18 cellular contexts compared by ENCODE assay signal in the genomic region with DNA sequence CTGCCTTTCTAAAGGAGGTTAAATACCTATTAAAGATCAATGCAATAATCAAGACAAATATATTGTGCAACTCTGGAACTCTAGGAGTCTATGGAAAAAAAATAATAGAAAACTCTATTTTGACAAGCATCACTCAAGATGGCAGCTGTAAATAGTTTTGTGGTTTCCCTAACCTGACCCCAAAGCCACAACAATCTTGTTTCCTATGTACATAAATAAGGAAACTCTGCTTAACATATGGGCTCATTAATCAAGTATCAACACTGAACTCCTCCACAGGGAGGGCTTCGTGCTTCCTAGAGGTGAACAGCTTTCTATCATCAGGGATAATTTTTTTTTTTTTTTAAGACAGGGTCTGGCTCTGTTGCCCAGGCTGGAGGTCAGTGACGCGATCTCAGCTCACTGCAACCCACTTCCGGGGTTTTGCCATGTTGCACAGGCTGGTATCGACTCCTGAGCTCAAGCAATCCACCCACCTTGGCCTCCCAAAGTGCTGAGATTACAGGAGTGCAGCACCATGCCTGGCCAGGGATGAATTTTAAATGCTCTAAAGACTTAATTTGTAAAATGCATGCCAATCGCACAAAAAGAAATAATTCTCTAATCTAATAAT. TPM values are rescaled to one million over a fixed set of nuclear protein-coding genes. Genes with fewer than 3 reads are reported as not detected.
DNase-seq lines count a peak whose midpoint lies in the region; ATAC-seq and TF ChIP-seq lines count a peak whose summit lies in the region.
"Had no signal": no experiment of that assay in that cellular context is flagged by ENCODE, and none has a peak within 500 bp of the region (broad histone marks: within the 10 kb centered on the region; RNA-seq: fewer than 3 reads in every experiment).

No MANE protein-coding gene starts in this region.

- H3K4me3 ChIP-seq in HEK293 (ENCODE audit: low read depth, low read length): no peak overlapping the region
- H3K4me3 ChIP-seq: vagina had no signal

- peak overlapping the region; percentile 49 for H3K27ac Mint-ChIP-seq in activated CD4-positive, alpha-beta memory T cell treated with anti-CD3 and anti-CD28 coated beads, Interleukin-2, amount 10 ng/mL, durations not matched to agents 7 days and 5 days
- no peak overlapping the region for H3K27ac Mint-ChIP-seq in activated CD4-positive, alpha-beta memory T cell treated with anti-CD3 and anti-CD28 coated beads for 36 hours
- peak overlapping the region; percentile 22 for H3K27ac Mint-ChIP-seq in activated CD8-positive, alpha-beta T cell treated with anti-CD3 and anti-CD28 coated beads, Interleukin-2, amount 10 ng/mL, durations not matched to agents 7 days and 5 days
- peak overlapping the region; percentile 44 to 45 for H3K27ac Mint-ChIP-seq in natural killer cell
- H3K27ac Mint-ChIP-seq: activated T-helper 2 cell treated with anti-CD3 and anti-CD28 coated beads, Interferon-gamma antibody, Interleukin-2, Interleukin-4, amounts not matched to agents 10 μg/mL and 5 μg/mL and 100 μg/mL, durations not matched to agents 14 hours and 24 hours and 36 hours; nephron progenitor cell had no signal

- H3K4me1 Mint-ChIP-seq in activated CD4-positive, alpha-beta memory T cell treated with anti-CD3 and anti-CD28 coated beads, Interleukin-2, amount 10 ng/mL, durations not matched to agents 7 days and 5 days: peaks cover 31% of the 10 kb centered on the region
- peaks cover 36% of the 10 kb centered on the region for H3K4me1 Mint-ChIP-seq in activated CD4-positive, alpha-beta memory T cell treated with anti-CD3 and anti-CD28 coated beads for 36 hours (ENCODE audit: low read depth)
- H3K4me1 Mint-ChIP-seq in activated CD8-positive, alpha-beta T cell treated with anti-CD3 and anti-CD28 coated beads, Interleukin-2, amount 10 ng/mL, durations not matched to agents 7 days and 5 days (ENCODE audit: low read depth): peaks cover 30% of the 10 kb centered on the region
- H3K4me1 Mint-ChIP-seq in natural killer cell: peaks cover 22 to 36% of the 10 kb centered on the region in 2 donors

- no peaks in the 10 kb centered on the region for H3K27me3 Mint-ChIP-seq in activated CD4-positive, alpha-beta memory T cell treated with anti-CD3 and anti-CD28 coated beads, Interleukin-2, amount 10 ng/mL, durations not matched to agents 7 days and 5 days
- H3K27me3 Mint-ChIP-seq in activated CD4-positive, alpha-beta memory T cell treated with anti-CD3 and anti-CD28 coated beads for 36 hours: no peaks in the 10 kb centered on the region
- H3K27me3 Mint-ChIP-seq in activated CD8-positive, alpha-beta T cell treated with anti-CD3 and anti-CD28 coated beads, Interleukin-2, amount 10 ng/mL, durations not matched to agents 7 days and 5 days (ENCODE audit: low read depth): no peaks in the 10 kb centered on the region
- no peaks in the 10 kb centered on the region for H3K27me3 Mint-ChIP-seq in natural killer cell (ENCODE audit: low read depth in 2 of 2)

- H3K36me3 Mint-ChIP-seq in activated CD4-positive, alpha-beta memory T cell treated with anti-CD3 and anti-CD28 coated beads, Interleukin-2, amount 10 ng/mL, durations not matched to agents 7 days and 5 days (ENCODE audit: low read depth): peaks cover 57% of the 10 kb centered on the region
- H3K36me3 Mint-ChIP-seq in activated CD4-positive, alpha-beta memory T cell treated with anti-CD3 and anti-CD28 coated beads for 36 hours: peaks cover 45% of the 10 kb centered on the region
- H3K36me3 Mint-ChIP-seq in activated CD8-positive, alpha-beta T cell treated with anti-CD3 and anti-CD28 coated beads, Interleukin-2, amount 10 ng/mL, durations not matched to agents 7 days and 5 days (ENCODE audit: low read depth): peaks cover 59% of the 10 kb centered on the region
- H3K36me3 Mint-ChIP-seq in natural killer cell: peaks cover 12% of the 10 kb centered on the region

- H3K36me3 ChIP-seq in HEK293 (ENCODE audit: control insufficient read depth in 2 of 2, insufficient read depth in 1 of 2, low read length in 2 of 2): peaks cover 4 to 79% of the 10 kb centered on the region in 2 experiments; a peak in 2 of 3 replicates

- no peaks in the 10 kb centered on the region for H3K9me3 Mint-ChIP-seq in activated CD4-positive, alpha-beta memory T cell treated with anti-CD3 and anti-CD28 coated beads, Interleukin-2, amount 10 ng/mL, durations not matched to agents 7 days and 5 days
- H3K9me3 Mint-ChIP-seq in activated CD4-positive, alpha-beta memory T cell treated with anti-CD3 and anti-CD28 coated beads for 36 hours: no peaks in the 10 kb centered on the region
- no peaks in the 10 kb centered on the region for H3K9me3 Mint-ChIP-seq in activated CD8-positive, alpha-beta T cell treated with anti-CD3 and anti-CD28 coated beads, Interleukin-2, amount 10 ng/mL, durations not matched to agents 7 days and 5 days (ENCODE audit: insufficient read depth)
- H3K9me3 Mint-ChIP-seq in natural killer cell: no peaks in the 10 kb centered on the region
- H3K9me3 Mint-ChIP-seq: activated T-helper 2 cell treated with anti-CD3 and anti-CD28 coated beads, Interferon-gamma antibody, Interleukin-2, Interleukin-4, amounts not matched to agents 10 μg/mL and 5 μg/mL and 100 μg/mL, durations not matched to agents 14 hours and 24 hours and 36 hours; nephron progenitor cell had no signal

- DNase-seq in activated CD4-positive, alpha-beta memory T cell treated with anti-CD3 and anti-CD28 coated beads, Interleukin-2, amount 10 ng/mL, durations not matched to agents 7 days and 5 days: peak; percentile 37
- no peak for DNase-seq in activated CD4-positive, alpha-beta memory T cell treated with anti-CD3 and anti-CD28 coated beads for 36 hours
- peak; percentile 63 for DNase-seq in activated CD8-positive, alpha-beta T cell treated with anti-CD3 and anti-CD28 coated beads, Interleukin-2, amount 10 ng/mL, durations not matched to agents 7 days and 5 days
- no peak for DNase-seq in natural killer cell
- no peak for DNase-seq in pons (ENCODE audit: low spot score)
- DNase-seq in omental fat pad (ENCODE audit: low spot score): no peak
- DNase-seq: activated CD4-positive, alpha-beta T cell treated with anti-CD3 and anti-CD28 coated beads for 48 hours; aorta; COR-L47; NCI-H2029; NCI-H510A; nephron progenitor cell; SIG-M5 had no signal

- H3K27ac ChIP-seq in HEK293 (ENCODE audit: extremely low read depth, low read depth, low read length): no peak overlapping the region
- H3K27ac ChIP-seq: epithelial cell of prostate, vagina had no signal

- H3K9me3 ChIP-seq in HEK293 (ENCODE audit: control insufficient read depth, insufficient read depth, low read depth, low read length): no peaks in the 10 kb centered on the region
- H3K9me3 ChIP-seq: vagina had no signal

- intact Hi-C loops in activated CD4-positive, alpha-beta memory T cell treated with anti-CD3 and anti-CD28 coated beads for 36 hours (cut with micrococcal nuclease): no loop called here
- intact Hi-C loops in natural killer cell (cut with micrococcal nuclease): no loop called here

- POLR2A ChIA-PET in activated CD4-positive, alpha-beta memory T cell treated with anti-CD3 and anti-CD28 coated beads, Interleukin-2, amount 10 ng/mL, durations not matched to agents 7 days and 5 days (lab: Charles Lee): interaction anchor here (0.8 to 1.2 kb wide), 3 partner anchors 10 to 76 kb away, joined by 3 to 5 read pairs (median 3); no protein-coding TSS in a partner anchor
- POLR2A ChIA-PET in activated CD4-positive, alpha-beta memory T cell treated with anti-CD3 and anti-CD28 coated beads for 36 hours (lab: Charles Lee): no interaction called here
- POLR2A ChIA-PET in HEK293 (lab: Yijun Ruan, JAX): no interaction called here
- POLR2A ChIA-PET in activated CD8-positive, alpha-beta T cell treated with anti-CD3 and anti-CD28 coated beads, Interleukin-2, amount 10 ng/mL, durations not matched to agents 7 days and 5 days (lab: Charles Lee): interaction anchor here (0.6 kb wide), 1 partner anchor 77 kb away, joined by 4 read pairs; no protein-coding TSS in a partner anchor

- TF ChIP-seq CTCF in HEK293 (tag by site-specific recombination; IDR thresholded peaks at IDR 0.05): no peak
- TF ChIP-seq CTCF in natural killer cell (IDR thresholded peaks at IDR 0.05): no peak
- no peak for TF ChIP-seq CTCF in omental fat pad (IDR thresholded peaks at IDR 0.05)

- ATAC-seq in activated CD8-positive, alpha-beta T cell treated with anti-CD3 and anti-CD28 coated beads, Interleukin-2, amount 10 ng/mL, durations not matched to agents 7 days and 5 days: peak; percentile 47
- ATAC-seq in natural killer cell: peak; percentile 49 to 79 (median 51)
- ATAC-seq in omental fat pad (ENCODE audit: low FRiP score): no peak
- no peak for ATAC-seq in GM18858 (IDR thresholded peaks at IDR 0.05; ENCODE audit: unreplicated experiment)

- CTCF ChIA-PET in activated CD4-positive, alpha-beta memory T cell treated with anti-CD3 and anti-CD28 coated beads, Interleukin-2, amount 10 ng/mL, durations not matched to agents 7 days and 5 days (lab: Charles Lee): interaction anchor here (1.2 to 1.4 kb wide), 2 partner anchors 9 to 253 kb away, joined by 3 read pairs; no protein-coding TSS in a partner anchor
- CTCF ChIA-PET in activated CD4-positive, alpha-beta memory T cell treated with anti-CD3 and anti-CD28 coated beads for 36 hours (lab: Charles Lee): interaction anchor here (1.1 kb wide), 1 partner anchor 65 kb away, joined by 3 read pairs; no protein-coding TSS in a partner anchor
- CTCF ChIA-PET in HEK293 (lab: Yijun Ruan, JAX): interaction anchor here (0.6 to 1.1 kb wide), 3 partner anchors 18 to 253 kb away, joined by 3 to 4 read pairs (median 3); no protein-coding TSS in a partner anchor
- CTCF ChIA-PET in activated CD8-positive, alpha-beta T cell treated with anti-CD3 and anti-CD28 coated beads, Interleukin-2, amount 10 ng/mL, durations not matched to agents 7 days and 5 days (lab: Charles Lee): no interaction called here

- H3K4me1 ChIP-seq in HEK293 (ENCODE audit: control insufficient read depth, insufficient read depth, low read length): 0 out of 2 replicates have a peak, but pooled peaks cover 2% of the 10 kb centered on the region

- no peak overlapping the region for H3K4me3 Mint-ChIP-seq in activated CD4-positive, alpha-beta memory T cell treated with anti-CD3 and anti-CD28 coated beads, Interleukin-2, amount 10 ng/mL, durations not matched to agents 7 days and 5 days
- H3K4me3 Mint-ChIP-seq in activated CD4-positive, alpha-beta memory T cell treated with anti-CD3 and anti-CD28 coated beads for 36 hours: no peak overlapping the region
- no peak overlapping the region for H3K4me3 Mint-ChIP-seq in activated CD8-positive, alpha-beta T cell treated with anti-CD3 and anti-CD28 coated beads, Interleukin-2, amount 10 ng/mL, durations not matched to agents 7 days and 5 days
- H3K4me3 Mint-ChIP-seq in natural killer cell: peak overlapping the region; percentile 55
- H3K4me3 Mint-ChIP-seq: nephron progenitor cell had no signal

RNA-seq across cellular contexts. Expression of a gene that starts 42.5 kb away (rescaled TPM):
- 10 to 100 TPM; 57.3 to 61.2 TPM for total RNA-seq in activated CD4-positive, alpha-beta memory T cell treated with anti-CD3 and anti-CD28 coated beads, Interleukin-2, amount 10 ng/mL, durations not matched to agents 7 days and 5 days
- total RNA-seq in activated CD4-positive, alpha-beta memory T cell treated with anti-CD3 and anti-CD28 coated beads for 36 hours: 10 to 100 TPM; 50.8 to 57.4 TPM
- total RNA-seq in activated CD8-positive, alpha-beta T cell treated with anti-CD3 and anti-CD28 coated beads, Interleukin-2, amount 10 ng/mL, durations not matched to agents 7 days and 5 days: 10 to 100 TPM; 72.4 to 75.8 TPM
- total RNA-seq in natural killer cell (10 to 100 TPM; 67.0 to 85.7 (median 84.7) TPM), omental fat pad (10 to 100 TPM; 42.6 to 86.8 (median 58.6) TPM)

Comparison
In these comparisons a context has a peak if more than half of its experiments do, and no peak if none do; other contexts are left out.
1. DNase-seq: peak in activated CD4-positive, alpha-beta memory T cell treated with anti-CD3 and anti-CD28 coated beads, Interleukin-2, amount 10 ng/mL, durations not matched to agents 7 days and 5 days (single experiment) and activated CD8-positive, alpha-beta T cell treated with anti-CD3 and anti-CD28 coated beads, Interleukin-2, amount 10 ng/mL, durations not matched to agents 7 days and 5 days (single experiment); none in activated CD4-positive, alpha-beta memory T cell treated with anti-CD3 and anti-CD28 coated beads for 36 hours (single experiment), natural killer cell (single experiment), pons (single experiment) and omental fat pad (single experiment).
2. POLR2A ChIA-PET loops: an anchor here in activated CD4-positive, alpha-beta memory T cell treated with anti-CD3 and anti-CD28 coated beads, Interleukin-2, amount 10 ng/mL, durations not matched to agents 7 days and 5 days (0.8 to 1.2 kb wide) and activated CD8-positive, alpha-beta T cell treated with anti-CD3 and anti-CD28 coated beads, Interleukin-2, amount 10 ng/mL, durations not matched to agents 7 days and 5 days (0.6 kb wide); none called in activated CD4-positive, alpha-beta memory T cell treated with anti-CD3 and anti-CD28 coated beads for 36 hours and HEK293.
3. ATAC-seq: peak in activated CD8-positive, alpha-beta T cell treated with anti-CD3 and anti-CD28 coated beads, Interleukin-2, amount 10 ng/mL, durations not matched to agents 7 days and 5 days (single experiment) and natural killer cell (3 of 3); none in omental fat pad (single experiment) and GM18858 (single experiment).